In the genomic region with DNA sequence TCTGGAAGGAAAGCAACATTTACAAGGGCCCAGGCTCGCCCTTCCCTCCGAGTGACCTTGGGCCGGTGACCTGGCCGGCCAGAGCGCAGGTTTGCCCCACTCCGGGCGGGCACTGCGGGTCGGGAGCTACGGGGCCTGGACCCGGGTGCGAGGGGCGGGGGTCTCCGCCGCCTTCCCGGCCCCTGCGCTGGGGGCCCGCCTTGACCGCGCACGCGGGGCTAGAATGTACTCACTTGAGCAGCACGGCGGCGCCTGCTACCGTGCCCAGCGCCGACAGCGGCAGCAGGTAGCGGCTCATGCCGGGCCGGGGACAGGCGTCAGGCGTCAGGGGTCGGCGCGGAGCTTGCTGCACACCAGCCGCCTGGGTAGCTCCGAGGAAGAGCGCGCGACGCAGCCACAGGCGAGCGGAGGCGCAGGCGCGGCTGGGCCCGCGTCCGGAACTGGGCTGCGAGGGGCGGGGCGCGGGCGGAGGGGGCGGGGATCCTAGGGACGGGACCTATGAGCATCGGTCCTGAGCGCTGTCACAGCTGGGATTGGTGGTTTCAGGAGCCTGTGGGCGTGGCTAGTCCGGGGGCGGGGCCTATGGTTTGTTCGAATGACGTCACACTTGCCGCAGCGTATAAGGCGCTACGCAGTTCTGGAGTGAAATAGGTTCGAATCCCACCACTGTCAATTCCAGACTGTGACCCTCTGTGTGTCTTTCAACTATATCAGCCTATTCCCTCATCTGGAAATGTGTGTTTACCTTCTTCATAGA, we compare ENCODE assay signal across 8 cellular contexts. TPM values are rescaled to one million over a fixed set of nuclear protein-coding genes. Genes with fewer than 3 reads are reported as not detected.
DNase-seq lines count a peak whose midpoint lies in the region; ATAC-seq, FAIRE-seq and TF ChIP-seq lines count a peak whose summit lies in the region.

A gene with protein sequence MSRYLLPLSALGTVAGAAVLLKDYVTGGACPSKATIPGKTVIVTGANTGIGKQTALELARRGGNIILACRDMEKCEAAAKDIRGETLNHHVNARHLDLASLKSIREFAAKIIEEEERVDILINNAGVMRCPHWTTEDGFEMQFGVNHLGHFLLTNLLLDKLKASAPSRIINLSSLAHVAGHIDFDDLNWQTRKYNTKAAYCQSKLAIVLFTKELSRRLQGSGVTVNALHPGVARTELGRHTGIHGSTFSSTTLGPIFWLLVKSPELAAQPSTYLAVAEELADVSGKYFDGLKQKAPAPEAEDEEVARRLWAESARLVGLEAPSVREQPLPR (minus strand): TSS at position 414 of the 757 bp plus-strand sequence. CDS start 116 bp downstream, at position 298.

- peaks cover 0 to 3% of the 10 kb centered on the region in 2 donors for H3K4me1 ChIP-seq in kidney (ENCODE audit: control insufficient read depth in 1 of 2, insufficient read depth in 1 of 2, low read depth in 1 of 2, low read length in 2 of 2)

- peaks cover 0 to 4% of the 10 kb centered on the region in 2 donors for H3K36me3 ChIP-seq in kidney (ENCODE audit: control insufficient read depth in 1 of 2, insufficient read depth in 2 of 2, low read length in 2 of 2)

- H3K4me3 ChIP-seq in kidney (ENCODE audit: low read length in 2 of 2) = peak within 1 kb of the TSS; percentile 69 to 77

- H3K9ac ChIP-seq in kidney (ENCODE audit: low read length in 2 of 2) = peak within 1 kb of the TSS; percentile 77 to 84

- intact Hi-C loops in kidney (cut with DNase I) = no loop called here

- ATAC-seq in GM19035 (IDR thresholded peaks at IDR 0.05; ENCODE audit: unreplicated experiment) (peak; percentile 91), HG03378 (IDR thresholded peaks at IDR 0.05; ENCODE audit: unreplicated experiment) (peak; percentile 81)
- ATAC-seq in activated CD4-positive, CD25-positive, alpha-beta regulatory T cell treated with anti-CD3 and anti-CD28 coated beads, Interleukin-2, amount 50 U/mL, for 24 hours = peak; percentile 99 to 100

- TF ChIP-seq CTCF in kidney (IDR thresholded peaks at IDR 0.05; ENCODE audit: borderline replicate concordance, extremely low read depth, insufficient read depth) = no peak

- no peak for FAIRE-seq in kidney (lab: Jason Lieb, UNC)

- DNase-seq in AG08396 (ENCODE audit: low spot score) (peak; percentile 98), NCI-H510A (lab: John Stamatoyannopoulos, UW) (peak; percentile 32), cerebellar cortex (ENCODE audit: low spot score) (peak; percentile 96), kidney (peak; percentile 99)
- DNase-seq in stimulated activated CD4-positive, alpha-beta T cell treated with anti-CD3 and anti-CD28 coated beads, Interleukin-12 subunit alpha, Interleukin-12 subunit beta, amount 100 ng/mL, for 48 hours (ENCODE audit: low read depth in 2 of 3, low spot score in 1 of 3) = peak; percentile 98 to 100 (median 99)

- H3K9me3 ChIP-seq in kidney (ENCODE audit: control insufficient read depth in 1 of 2, low read length in 2 of 2) = no peaks in the 10 kb centered on the region

- peak within 1 kb of the TSS; percentile 53 to 57 for H3K27ac ChIP-seq in kidney (ENCODE audit: low read depth in 2 of 2, low read length in 2 of 2)

RNA-seq across cellular contexts. Expression of the gene that starts here (rescaled TPM):
- total RNA-seq in kidney = 38.7 TPM
- polyA plus RNA-seq in kidney (ENCODE audit: insufficient read depth, low read depth, low replicate concordance) = 24.9 TPM

Comparison
In these comparisons a context has a peak if more than half of its experiments do, and no peak if none do; other contexts are left out.
1. Peak in every context shown above with its lines: DNase-seq, ATAC-seq, H3K4me3 ChIP-seq and H3K27ac ChIP-seq.
2. DNase-seq: peak in every context shown above with its lines; median percentile 99 in kidney; 99 in stimulated activated CD4-positive, alpha-beta T cell treated with anti-CD3 and anti-CD28 coated beads, Interleukin-12 subunit alpha, Interleukin-12 subunit beta, amount 100 ng/mL, for 48 hours; 98 in AG08396; 96 in cerebellar cortex; 32 in NCI-H510A.